Comparison of ENCODE assay signal across 11 cellular contexts in genomic region chr10:49176310-49177268, GRCh38. TPM values are rescaled to one million over a fixed set of nuclear protein-coding genes. Genes with fewer than 3 reads are reported as not detected.
DNase-seq lines count a peak whose midpoint lies in the region; ATAC-seq and TF ChIP-seq lines count a peak whose summit lies in the region.
"Had no signal": no experiment of that assay in that cellular context is flagged by ENCODE, and none has a peak within 500 bp of the region (broad histone marks: within the 10 kb centered on the region; RNA-seq: fewer than 3 reads in every experiment).

No MANE protein-coding gene starts in this region.

- no peak for TF ChIP-seq CTCF in ascending aorta (IDR thresholded peaks at IDR 0.05)

- peaks cover 57% of the 10 kb centered on the region for H3K4me1 ChIP-seq in BLaER1
- peaks cover 0 to 2% of the 10 kb centered on the region in 2 donors for H3K4me1 ChIP-seq in ascending aorta
- H3K4me1 ChIP-seq: uterus had no signal

- H4K20me1 ChIP-seq in BLaER1 = no peaks in the 10 kb centered on the region

- ATAC-seq in GM21515 (IDR thresholded peaks at IDR 0.05; ENCODE audit: unreplicated experiment) (peak; percentile 9), HG02973 (IDR thresholded peaks at IDR 0.05; ENCODE audit: unreplicated experiment) (no peak)
- peak in 1 of 2 donors; percentile 0 for ATAC-seq in activated T-cell treated with anti-CD3 and anti-CD28 coated beads, Interleukin-2, amount 50 U/mL, for 72 hours (replicated peaks in 1 of 2)

- H3K27me3 Mint-ChIP-seq in activated T-cell treated with anti-CD3 and anti-CD28 coated beads, Interleukin-2, amount 50 U/mL, for 72 hours (ENCODE audit: low read depth) = peaks cover 19% of the 10 kb centered on the region
- peaks cover 0 to 3% (median 0%) of the 10 kb centered on the region in 3 donors for H3K27me3 Mint-ChIP-seq in immature natural killer cell (ENCODE audit: low read depth in 3 of 3)

- H3K27ac Mint-ChIP-seq in activated T-cell treated with anti-CD3 and anti-CD28 coated beads, Interleukin-2, amount 50 U/mL, for 72 hours = peak overlapping the region; percentile 99
- peak overlapping the region in 4 of 6 donors; percentile 88 to 97 (median 90) for H3K27ac Mint-ChIP-seq in immature natural killer cell

- H3K4me2 ChIP-seq in BLaER1 = peak overlapping the region; percentile 42

- intact Hi-C loops in ascending aorta (cut with DNase I) = no loop called here

- H3K36me3 ChIP-seq in BLaER1 (no peaks in the 10 kb centered on the region), ascending aorta (no peaks in the 10 kb centered on the region)
- H3K36me3 ChIP-seq: uterus had no signal

- H3K9ac ChIP-seq in BLaER1 = no peak overlapping the region

- H3K4me3 Mint-ChIP-seq in activated T-cell treated with anti-CD3 and anti-CD28 coated beads, Interleukin-2, amount 50 U/mL, for 72 hours = peak overlapping the region; percentile 86 to 87
- peak overlapping the region in 2 of 5 donors; percentile 13 to 78 for H3K4me3 Mint-ChIP-seq in immature natural killer cell

- H3K27ac ChIP-seq in BLaER1 (no peak overlapping the region), ascending aorta (no peak overlapping the region)

- H3K9me3 Mint-ChIP-seq in activated T-cell treated with anti-CD3 and anti-CD28 coated beads, Interleukin-2, amount 50 U/mL, for 72 hours = no peaks in the 10 kb centered on the region
- H3K9me3 Mint-ChIP-seq in immature natural killer cell = peaks cover 0 to 1% (median 0%) of the 10 kb centered on the region in 6 donors

- H3K36me3 Mint-ChIP-seq in activated T-cell treated with anti-CD3 and anti-CD28 coated beads, Interleukin-2, amount 50 U/mL, for 72 hours (ENCODE audit: insufficient read depth in 2 of 2) = peaks cover 4 to 5% of the 10 kb centered on the region in 2 donors
- peaks cover 0 to 7% (median 4%) of the 10 kb centered on the region in 3 donors for H3K36me3 Mint-ChIP-seq in immature natural killer cell

- no peaks in the 10 kb centered on the region for H3K9me3 ChIP-seq in BLaER1
- H3K9me3 ChIP-seq in ascending aorta = no peaks in the 10 kb centered on the region
- H3K9me3 ChIP-seq: uterus had no signal

- H3K27me3 ChIP-seq in BLaER1 = no peaks in the 10 kb centered on the region
- H3K27me3 ChIP-seq in ascending aorta = no peaks in the 10 kb centered on the region
- H3K27me3 ChIP-seq: uterus had no signal

- no peak for DNase-seq in activated T-cell treated with anti-CD3 and anti-CD28 coated beads, Interleukin-2, amount 50 U/mL, for 72 hours
- no peak for DNase-seq in immature natural killer cell
- DNase-seq in ascending aorta (ENCODE audit: low spot score in 2 of 2) = no peak
- DNase-seq in NCI-H1436 (lab: John Stamatoyannopoulos, UW) = no peak
- no peak for DNase-seq in NCI-H524 treated with DMSO at 0.1 percent for 48 hours (lab: John Stamatoyannopoulos, UW)
- DNase-seq: cortex of kidney, kidney had no signal

- no peak overlapping the region for H3K4me3 ChIP-seq in BLaER1
- H3K4me3 ChIP-seq in ascending aorta = no peak overlapping the region
- H3K4me3 ChIP-seq: uterus had no signal

- peaks cover 63% of the 10 kb centered on the region for H3K4me1 Mint-ChIP-seq in activated T-cell treated with anti-CD3 and anti-CD28 coated beads, Interleukin-2, amount 50 U/mL, for 72 hours (ENCODE audit: low read depth)
- H3K4me1 Mint-ChIP-seq in immature natural killer cell = peaks cover 73 to 78% of the 10 kb centered on the region in 2 donors

RNA-seq across cellular contexts. Expression of gene TMEM273, which starts 11.6 kb away (rescaled TPM):
- total RNA-seq in activated T-cell treated with anti-CD3 and anti-CD28 coated beads, Interleukin-2, amount 50 U/mL, for 72 hours = 10 to 100 TPM; 22.5 to 88.0 TPM
- polyA plus RNA-seq in immature natural killer cell = 100 to 1,000 TPM in 1 of 3 donors, 10 to 100 TPM in 2; 23.4 to 114 (median 47.0) TPM
- 82.3 TPM for total RNA-seq in ascending aorta

RNA-seq across cellular contexts. Expression of gene FAM170B, which starts 42.8 kb away (rescaled TPM):
- total RNA-seq in activated T-cell treated with anti-CD3 and anti-CD28 coated beads, Interleukin-2, amount 50 U/mL, for 72 hours = under 1 TPM in 1 of 2 donors, not detected in 1; 0.16 TPM
- polyA plus RNA-seq in immature natural killer cell = not detected
- total RNA-seq in ascending aorta = not detected
- total RNA-seq: kidney, uterus had no signal
